Comparison of ENCODE assay signal across 11 cellular contexts in the genomic region with DNA sequence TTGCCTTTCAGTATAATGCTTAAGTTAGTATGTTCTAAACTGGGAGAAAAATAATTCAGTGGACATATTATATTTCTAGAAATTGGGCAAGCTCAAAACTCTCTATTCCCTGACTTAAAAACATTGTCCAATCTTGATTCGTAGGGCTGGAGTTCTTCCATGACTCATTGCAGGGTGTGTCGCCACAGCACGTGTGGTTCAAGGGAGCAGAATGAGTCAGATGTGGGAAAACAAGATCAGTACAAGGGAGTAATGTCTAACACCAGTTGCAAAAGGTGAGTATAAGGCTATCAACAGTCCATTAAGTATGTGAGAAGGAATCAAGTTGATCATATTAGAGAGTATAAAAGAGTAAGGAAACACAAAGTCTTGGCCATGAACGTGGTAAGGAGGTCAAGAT.
A peak's percentile ranks its signal among the peaks of the same experiment; 100 is the strongest.
DNase-seq lines count a peak whose midpoint lies in the region; ATAC-seq and TF ChIP-seq lines count a peak whose summit lies in the region.
"Had no signal": no experiment of that assay in that cellular context is flagged by ENCODE, and none has a peak within 500 bp of the region (broad histone marks: within the 10 kb centered on the region; RNA-seq: fewer than 3 reads in every experiment).

No MANE protein-coding gene starts in this region.

- H3K27ac ChIP-seq in left ventricle myocardium inferior (replicated peaks) = no peak overlapping the region

- no peaks in the 10 kb centered on the region for H3K4me1 Mint-ChIP-seq in naive thymus-derived CD8-positive, alpha-beta T cell
- H3K4me1 Mint-ChIP-seq: central memory CD8-positive, alpha-beta T cell; memory B cell had no signal

- ATAC-seq in Right ventricle myocardium superior (ENCODE audit: poor library complexity) = peak; percentile 46
- ATAC-seq in naive thymus-derived CD8-positive, alpha-beta T cell = no peak
- no peak for ATAC-seq in GM19463 (IDR thresholded peaks at IDR 0.05; ENCODE audit: unreplicated experiment)

- peak; percentile 39 for DNase-seq in Right ventricle myocardium superior
- DNase-seq in left ventricle myocardium inferior = no peak
- DNase-seq in SW480 (ENCODE audit: low spot score) = peak; percentile 77
- DNase-seq in foreskin melanocyte = peak; percentile 2
- DNase-seq in stromal cell of bone marrow (ENCODE audit: low read depth) = peak; percentile 5
- no peak for DNase-seq in H7
- no peak for DNase-seq in naive thymus-derived CD8-positive, alpha-beta T cell
- DNase-seq: MM.1S had no signal

- no peak for TF ChIP-seq CTCF in left ventricle myocardium inferior (IDR thresholded peaks at IDR 0.05; ENCODE audit: borderline replicate concordance)

- POLR2A ChIA-PET in naive thymus-derived CD8-positive, alpha-beta T cell (lab: Charles Lee) = no interaction called here

- H3K4me3 ChIP-seq in left ventricle myocardium inferior (no peak overlapping the region), H7 (ENCODE audit: insufficient read depth, low read depth, low read length) (no peak overlapping the region)

- H3K4me1 ChIP-seq in left ventricle myocardium inferior = no peaks in the 10 kb centered on the region

- peaks cover 5% of the 10 kb centered on the region for H3K9me3 ChIP-seq in left ventricle myocardium inferior (replicated peaks)

- no peak overlapping the region for H3K4me3 Mint-ChIP-seq in naive thymus-derived CD8-positive, alpha-beta T cell
- H3K4me3 Mint-ChIP-seq: central memory CD8-positive, alpha-beta T cell; memory B cell had no signal

- no peak overlapping the region for H3K27ac Mint-ChIP-seq in naive thymus-derived CD8-positive, alpha-beta T cell
- H3K27ac Mint-ChIP-seq: memory B cell had no signal

- intact Hi-C loops in Right ventricle myocardium superior (cut with DNase I) = no loop called here
- intact Hi-C loops in left ventricle myocardium inferior (cut with micrococcal nuclease) = no loop called here

- no peaks in the 10 kb centered on the region for H3K36me3 ChIP-seq in left ventricle myocardium inferior
- H3K36me3 ChIP-seq in H7 (replicated peaks; ENCODE audit: control insufficient read depth, insufficient read depth, low read length) = no peaks in the 10 kb centered on the region

- H3K27me3 ChIP-seq in left ventricle myocardium inferior (ENCODE audit: low read depth) (no peaks in the 10 kb centered on the region), H7 (ENCODE audit: control insufficient read depth, insufficient read depth, low read length) (no peaks in the 10 kb centered on the region)

- peaks cover 0 to 2% (median 0%) of the 10 kb centered on the region in 3 donors for H3K36me3 Mint-ChIP-seq in naive thymus-derived CD8-positive, alpha-beta T cell
- H3K36me3 Mint-ChIP-seq: memory B cell had no signal

- H3K27me3 Mint-ChIP-seq in naive thymus-derived CD8-positive, alpha-beta T cell = no peaks in the 10 kb centered on the region
- H3K27me3 Mint-ChIP-seq: central memory CD8-positive, alpha-beta T cell; memory B cell had no signal

- peaks cover 3 to 21% (median 9%) of the 10 kb centered on the region in 9 donors for H3K9me3 Mint-ChIP-seq in naive thymus-derived CD8-positive, alpha-beta T cell

Comparison
In these comparisons a context has a peak if more than half of its experiments do, and no peak if none do; other contexts are left out.
1. DNase-seq: peak in Right ventricle myocardium superior (single experiment), SW480 (single experiment), foreskin melanocyte (single experiment) and stromal cell of bone marrow (single experiment); none in left ventricle myocardium inferior (single experiment), H7 (single experiment) and naive thymus-derived CD8-positive, alpha-beta T cell (0 of 10).